10 cellular contexts compared by ENCODE assay signal in genomic region chr14:70919774-70920173, GRCh38. TPM values are rescaled to one million over a fixed set of nuclear protein-coding genes. Genes with fewer than 3 reads are reported as not detected.
DNase-seq lines count a peak whose midpoint lies in the region; ATAC-seq, FAIRE-seq and TF ChIP-seq lines count a peak whose summit lies in the region.
"Had no signal": no experiment of that assay in that cellular context is flagged by ENCODE, and none has a peak within 500 bp of the region (broad histone marks: within the 10 kb centered on the region; RNA-seq: fewer than 3 reads in every experiment).

No MANE protein-coding gene starts in this region.

- H4K20me1 ChIP-seq in BLaER1 = peaks cover 95% of the 10 kb centered on the region
- peaks cover 92% of the 10 kb centered on the region for H4K20me1 ChIP-seq in astrocyte (ENCODE audit: insufficient read depth, low read length)

- no peak overlapping the region for H3K27ac ChIP-seq in BLaER1
- H3K27ac ChIP-seq in astrocyte (ENCODE audit: low read depth, low read length) = no peak overlapping the region
- H3K27ac ChIP-seq in left lung = peak overlapping the region in 1 of 2 donors; percentile 14

- no peaks in the 10 kb centered on the region for H3K27me3 ChIP-seq in BLaER1
- no peaks in the 10 kb centered on the region for H3K27me3 ChIP-seq in astrocyte (ENCODE audit: insufficient read depth, low read length)
- H3K27me3 ChIP-seq in left lung = no peaks in the 10 kb centered on the region

- H3K9me3 Mint-ChIP-seq in HFFc6 (no peaks in the 10 kb centered on the region), astrocyte (ENCODE audit: unreplicated experiment) (no peaks in the 10 kb centered on the region)

- TF ChIP-seq CTCF in HFFc6 (IDR thresholded peaks at IDR 0.05) (no peak), astrocyte (IDR thresholded peaks at IDR 0.05; ENCODE audit: insufficient read depth, low read depth, low read length) (no peak), left lung (IDR thresholded peaks at IDR 0.05) (no peak)

- H3K4me3 Mint-ChIP-seq in HFFc6 (peak overlapping the region; percentile 53), astrocyte (ENCODE audit: unreplicated experiment) (peak overlapping the region; percentile 64)

- peak; percentile 58 for ATAC-seq in left lung
- ATAC-seq in GM21367 (IDR thresholded peaks at IDR 0.05; ENCODE audit: unreplicated experiment) = no peak
- no peak for ATAC-seq in sciatic nerve

- peaks cover 99% of the 10 kb centered on the region for H3K79me2 ChIP-seq in astrocyte (ENCODE audit: insufficient read depth, low read length)

- H3K36me3 ChIP-seq in BLaER1 = peaks cover 27% of the 10 kb centered on the region
- peaks cover 3% of the 10 kb centered on the region for H3K36me3 ChIP-seq in astrocyte (ENCODE audit: insufficient read depth, low read length)
- H3K36me3 ChIP-seq in left lung = no peaks in the 10 kb centered on the region

- H3K27ac Mint-ChIP-seq in HFFc6 = peak overlapping the region; percentile 75
- H3K27ac Mint-ChIP-seq in astrocyte (ENCODE audit: unreplicated experiment) = peak overlapping the region; percentile 91

- DNase-seq in HFFc6 = no peak
- peak; percentile 62 for DNase-seq in astrocyte (ENCODE audit: low read depth)
- no peak for DNase-seq in left lung
- DNase-seq in RKO (ENCODE audit: low spot score) = no peak
- DNase-seq in NCI-H128 (lab: John Stamatoyannopoulos, UW; ENCODE audit: unreplicated experiment) = no peak
- no peak for DNase-seq in sciatic nerve (ENCODE audit: low spot score)
- DNase-seq: activated CD4-positive, alpha-beta T cell treated with anti-CD3 and anti-CD28 coated beads, Interleukin-2, amount 50 U/mL, for 48 hours; NCI-H524 treated with DMSO at 0.1 percent for 48 hours had no signal

- H3K9ac ChIP-seq in BLaER1 (no peak overlapping the region), astrocyte (ENCODE audit: low read length) (no peak overlapping the region)

- H3K4me2 ChIP-seq in BLaER1 (peak overlapping the region; percentile 51), astrocyte (ENCODE audit: low read length) (peak overlapping the region; percentile 56)

- no peak overlapping the region for H2AFZ ChIP-seq in astrocyte (ENCODE audit: low read depth, low read length)

- H3K4me3 ChIP-seq in BLaER1 (no peak overlapping the region), astrocyte (ENCODE audit: insufficient read depth, low read depth, low read length) (no peak overlapping the region), left lung (no peak overlapping the region)

- H3K4me1 ChIP-seq in BLaER1 (peaks cover 19% of the 10 kb centered on the region), astrocyte (ENCODE audit: insufficient read depth, low read length) (peaks cover 13% of the 10 kb centered on the region), left lung (peaks cover 19 to 95% of the 10 kb centered on the region in 2 donors)

- intact Hi-C loops in left lung (cut with DNase I) = no loop called here
- intact Hi-C loops in sciatic nerve (cut with DNase I) = no loop called here

- H3K27me3 Mint-ChIP-seq in HFFc6 (ENCODE audit: insufficient read depth) (no peaks in the 10 kb centered on the region), astrocyte (ENCODE audit: low read depth, unreplicated experiment) (no peaks in the 10 kb centered on the region)

- H3K9me3 ChIP-seq in BLaER1 (peaks cover 26% of the 10 kb centered on the region), astrocyte (ENCODE audit: insufficient read depth, low read depth, low read length) (no peaks in the 10 kb centered on the region), left lung (no peaks in the 10 kb centered on the region)

- H3K36me3 Mint-ChIP-seq in HFFc6 (ENCODE audit: low read depth) (peaks cover 17% of the 10 kb centered on the region), astrocyte (ENCODE audit: low read depth, unreplicated experiment) (no peaks in the 10 kb centered on the region)

- FAIRE-seq in astrocyte (lab: Jason Lieb, UNC) = peak; percentile 9

- peaks cover 79% of the 10 kb centered on the region for H3K4me1 Mint-ChIP-seq in HFFc6 (ENCODE audit: low read depth)
- H3K4me1 Mint-ChIP-seq in astrocyte (ENCODE audit: low read depth, unreplicated experiment) = peaks cover 53% of the 10 kb centered on the region

RNA-seq across cellular contexts. Expression of gene PCNX1, which starts 12.5 kb away (rescaled TPM):
- 10 to 100 TPM; 35.1 to 49.6 (median 41.1) TPM for total RNA-seq in HFFc6 (2021; fragmentation: NEBNext Ultra II Directional; extraction: Animal tissue kit (Norgen Biotek cat#: 25700))
- total RNA-seq in astrocyte = 91.3 and 115 TPM in 2 replicates
- total RNA-seq in left lung = 10 to 100 TPM; 44.7 to 65.8 TPM
- 84.3 TPM for total RNA-seq in sciatic nerve
